ENCODE assay signal across 3 cellular contexts in the genomic region with DNA sequence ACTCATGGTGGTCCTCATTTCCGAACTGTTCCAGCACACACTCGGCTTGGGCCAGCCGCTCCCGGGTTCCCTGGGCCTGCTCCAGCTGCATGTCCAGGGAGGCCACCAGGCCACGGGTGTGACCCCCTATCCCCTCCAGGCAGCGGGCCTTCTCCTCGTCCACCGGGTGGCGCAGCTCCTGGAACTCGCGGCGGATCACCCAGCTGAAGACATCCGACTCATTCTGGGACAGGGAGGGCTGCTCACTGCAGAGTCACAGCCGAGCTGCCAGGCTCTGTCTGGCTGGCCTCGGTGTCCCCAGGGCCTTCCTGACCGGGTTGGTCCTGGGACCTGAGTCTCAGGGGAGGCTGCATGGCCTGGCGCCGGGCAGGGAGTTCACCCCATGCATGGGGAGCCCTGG. TPM values are rescaled to one million over a fixed set of nuclear protein-coding genes. Genes with fewer than 3 reads are reported as not detected.
"Had no signal": no experiment of that assay in that cellular context is flagged by ENCODE, and none has a peak within 500 bp of the region (broad histone marks: within the 10 kb centered on the region; RNA-seq: fewer than 3 reads in every experiment).

No MANE protein-coding gene starts in this region.

RNA-seq across cellular contexts. Expression of a gene that starts 9.2 kb away (rescaled TPM):
- total RNA-seq: ascending aorta, LHCN-M2, SJCRH30 had no signal
